In the genomic region with DNA sequence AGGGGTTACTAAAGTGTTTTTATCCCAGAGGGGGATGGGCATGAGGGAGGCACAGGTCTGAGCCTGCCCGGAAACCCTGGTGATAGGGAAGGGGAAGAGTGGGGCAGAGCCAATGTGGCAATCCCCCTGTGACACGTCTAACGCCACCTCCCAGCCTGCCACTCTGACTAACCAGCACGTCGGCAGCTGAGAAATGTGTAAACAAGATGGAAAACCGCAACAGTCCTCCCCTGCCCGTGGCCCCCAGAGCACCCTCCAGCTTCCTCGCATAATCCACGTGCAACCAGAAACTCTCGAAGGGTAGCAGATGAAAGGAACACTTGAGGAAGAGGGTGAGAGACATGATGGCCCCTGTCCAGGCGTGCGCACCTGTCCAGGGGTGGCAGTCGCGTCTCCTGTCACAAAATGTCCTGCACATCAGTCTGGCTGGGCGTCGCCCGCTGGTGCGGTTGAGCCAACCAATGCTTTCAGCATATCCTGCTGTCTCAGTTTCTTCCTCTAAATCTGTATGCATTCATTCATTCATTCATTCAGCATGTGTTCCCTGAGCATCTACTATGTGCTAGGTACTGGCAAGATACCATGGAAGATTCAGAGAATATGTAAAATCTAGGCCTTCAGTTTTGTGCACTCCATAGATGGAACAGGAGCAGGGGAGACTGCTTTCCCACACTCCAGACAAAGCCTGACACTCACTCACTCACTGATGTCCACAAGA, we compare ENCODE assay signal across 24 cellular contexts. TPM values are rescaled to one million over a fixed set of nuclear protein-coding genes. Genes with fewer than 3 reads are reported as not detected.
DNase-seq lines count a peak whose midpoint lies in the region; ATAC-seq, FAIRE-seq and TF ChIP-seq lines count a peak whose summit lies in the region.
"Had no signal": no experiment of that assay in that cellular context is flagged by ENCODE, and none has a peak within 500 bp of the region (broad histone marks: within the 10 kb centered on the region; RNA-seq: fewer than 3 reads in every experiment).

No MANE protein-coding gene starts in this region.

- no peaks in the 10 kb centered on the region for H3K4me1 Mint-ChIP-seq in activated CD4-positive, alpha-beta T cell treated with anti-CD3 and anti-CD28 coated beads, Interleukin-2, amount 10 ng/mL, durations not matched to agents 24 days and 14 days

- no peak overlapping the region for H2AFZ ChIP-seq in HepG2 (ENCODE audit: low read length)
- H2AFZ ChIP-seq: PC-9 had no signal

- H3K79me2 ChIP-seq in HepG2 (ENCODE audit: insufficient read depth, low read length) = no peaks in the 10 kb centered on the region

- TF ChIP-seq CTCF in HepG2 (CRISPR knock-in tag; IDR thresholded peaks at IDR 0.05) = no peak
- TF ChIP-seq CTCF in right lobe of liver (IDR thresholded peaks at IDR 0.05) = no peak
- TF ChIP-seq CTCF in RWPE2 (IDR thresholded peaks at IDR 0.05; ENCODE audit: poor library complexity, severe bottlenecking) = no peak
- no peak for TF ChIP-seq CTCF in epithelial cell of esophagus (IDR thresholded peaks at IDR 0.05; ENCODE audit: insufficient read depth, low read depth, low read length, missing control alignments)
- TF ChIP-seq CTCF in testis (IDR thresholded peaks at IDR 0.05) = no peak
- TF ChIP-seq CTCF in BE2C (IDR thresholded peaks at IDR 0.05; ENCODE audit: low read depth, low read length) = no peak

- H3K27ac ChIP-seq in HepG2 (ENCODE audit: extremely low read length, insufficient read depth, low read length) (no peak overlapping the region), right lobe of liver (no peak overlapping the region), RWPE2 (ENCODE audit: poor library complexity, severe bottlenecking) (no peak overlapping the region), testis (no peak overlapping the region)
- H3K27ac ChIP-seq: C4-2B, PC-9, stomach, upper lobe of left lung had no signal

- no peak for ATAC-seq in HepG2
- no peak for ATAC-seq in right lobe of liver
- ATAC-seq in RWPE2 (ENCODE audit: low read depth) = peak; percentile 24
- ATAC-seq in HG03097 (IDR thresholded peaks at IDR 0.05; ENCODE audit: low FRiP score, unreplicated experiment) = no peak

- H3K36me3 ChIP-seq in HepG2 (replicated peaks in 1 of 2; ENCODE audit: control insufficient read depth in 1 of 2, insufficient read depth in 2 of 2, low read length in 2 of 2) = no peaks in the 10 kb centered on the region
- no peaks in the 10 kb centered on the region for H3K36me3 ChIP-seq in right lobe of liver
- H3K36me3 ChIP-seq in RWPE2 (ENCODE audit: low read depth) = no peaks in the 10 kb centered on the region
- H3K36me3 ChIP-seq in testis (ENCODE audit: low read depth, missing control alignments) = no peaks in the 10 kb centered on the region
- no peaks in the 10 kb centered on the region for H3K36me3 ChIP-seq in BE2C
- H3K36me3 ChIP-seq: stomach, upper lobe of left lung had no signal

- no peaks in the 10 kb centered on the region for H4K20me1 ChIP-seq in HepG2 (ENCODE audit: insufficient read depth, low read length)

- TF ChIP-seq POLR2A in HepG2 (IDR thresholded peaks at IDR 0.05; ENCODE audit: insufficient read depth in 1 of 2, low read depth in 2 of 2, low read length in 2 of 2) = no peak
- TF ChIP-seq POLR2A in right lobe of liver (IDR thresholded peaks at IDR 0.05) = no peak
- TF ChIP-seq POLR2A in testis (IDR thresholded peaks at IDR 0.05) = no peak

- TF ChIP-seq EP300 in HepG2 (IDR thresholded peaks at IDR 0.05; ENCODE audit: low read depth in 2 of 2, low read length in 2 of 2) (no peak; a peak in 1 of 4 replicates), HepG2 (CRISPR knock-in tag; IDR thresholded peaks at IDR 0.05; ENCODE audit: borderline replicate concordance) (no peak)

- in situ Hi-C loops in HepG2 (cut with HindIII; ENCODE audit: extremely low pct_ligation_motif_present, low pct_unique_long_range_greater_than_20kb) = no loop called here

- H3K9me3 Mint-ChIP-seq in activated CD4-positive, alpha-beta T cell treated with anti-CD3 and anti-CD28 coated beads, Interleukin-2, amount 10 ng/mL, durations not matched to agents 24 days and 14 days = peaks cover 3% of the 10 kb centered on the region

- BruUV-seq in HepG2 (replicated peaks; lab: Mats Ljungman, UMichigan) = no TSS peak

- whole genome bisulfite sequencing in HepG2 (ENCODE audit: low lambda C conversion rate) = 48% methylated on average over 18 of the region's 18 CpGs
- WGBS in right lobe of liver (ENCODE audit: insufficient coverage, low coverage, low lambda C conversion rate, missing lambda C conversion rate) = 38% methylated on average over 6 of the region's 18 CpGs
- 86 to 89% methylated on average over 16 to 18 of the region's 18 CpGs for WGBS in testis, 2 donors

- FAIRE-seq in HepG2 (lab: Jason Lieb, UNC) = no peak

- H3K27ac Mint-ChIP-seq in activated CD4-positive, alpha-beta T cell treated with anti-CD3 and anti-CD28 coated beads, Interleukin-2, amount 10 ng/mL, durations not matched to agents 24 days and 14 days = no peak overlapping the region

- H3K9ac ChIP-seq in HepG2 (ENCODE audit: insufficient read depth, low read depth, low read length) = no peak overlapping the region
- H3K9ac ChIP-seq: SK-N-SH had no signal

- intact Hi-C loops in HepG2 (cut with micrococcal nuclease; ENCODE audit: unreplicated experiment) (no loop called here), right lobe of liver (cut with DNase I) (no loop called here), testis (cut with DNase I; ENCODE audit: low total_unique reads) (no loop called here)
- intact Hi-C loops in activated CD4-positive, alpha-beta T cell treated with anti-CD3 and anti-CD28 coated beads, Interleukin-2, amount 10 ng/mL, durations not matched to agents 24 days and 14 days (cut with micrococcal nuclease) = no loop called here

- H3K4me1 ChIP-seq in HepG2 (ENCODE audit: insufficient read depth, low read length) (peaks cover 65% of the 10 kb centered on the region), right lobe of liver (no peaks in the 10 kb centered on the region), RWPE2 (ENCODE audit: insufficient read depth, poor library complexity, severe bottlenecking) (peaks cover 19% of the 10 kb centered on the region), testis (peaks cover 8% of the 10 kb centered on the region), BE2C (no peaks in the 10 kb centered on the region)

- H3K4me3 Mint-ChIP-seq in activated CD4-positive, alpha-beta T cell treated with anti-CD3 and anti-CD28 coated beads, Interleukin-2, amount 10 ng/mL, durations not matched to agents 24 days and 14 days = no peak overlapping the region

- H3K4me3 ChIP-seq in HepG2 (replicated peaks in 1 of 3; ENCODE audit: insufficient read depth in 1 of 3, low read depth in 2 of 3, low read length in 3 of 3) (no peak overlapping the region), right lobe of liver (no peak overlapping the region), RWPE2 (ENCODE audit: severe bottlenecking) (no peak overlapping the region), epithelial cell of esophagus (ENCODE audit: low read length) (no peak overlapping the region), testis (no peak overlapping the region), BE2C (ENCODE audit: low read depth, low read length) (no peak overlapping the region)
- H3K4me3 ChIP-seq: PC-9, stomach, upper lobe of left lung had no signal

- CTCF ChIA-PET in HepG2 (lab: Yijun Ruan, JAX; ENCODE audit: low intra/inter-chr PET ratio, low total read pairs) = no interaction called here

- no peaks in the 10 kb centered on the region for H3K36me3 Mint-ChIP-seq in activated CD4-positive, alpha-beta T cell treated with anti-CD3 and anti-CD28 coated beads, Interleukin-2, amount 10 ng/mL, durations not matched to agents 24 days and 14 days (ENCODE audit: low read depth)

- POLR2A ChIA-PET in HepG2 (lab: Yijun Ruan, JAX) = no interaction called here

- 0 out of 2 replicates have a peak overlapping the region, but pooled peaks have one; percentile 13 for H3K4me2 ChIP-seq in HepG2 (ENCODE audit: low read depth, low read length)
- H3K4me2 ChIP-seq: PC-9, SK-N-SH had no signal

- TF ChIP-seq RAD21 in HepG2 (CRISPR knock-in tag; IDR thresholded peaks at IDR 0.05) = no peak

- no peak for DNase-seq in HepG2 (ENCODE audit: low spot score)
- no peak for DNase-seq in right lobe of liver
- DNase-seq in RWPE2 (ENCODE audit: low spot score) = no peak
- DNase-seq in epithelial cell of esophagus (ENCODE audit: low read depth) = peak; percentile 74
- DNase-seq in testis = no peak
- no peak for DNase-seq in activated CD4-positive, alpha-beta T cell treated with anti-CD3 and anti-CD28 coated beads, Interleukin-2, amount 10 ng/mL, durations not matched to agents 24 days and 14 days
- no peak for DNase-seq in BE2C
- DNase-seq: activated CD4-positive, alpha-beta T cell treated with anti-CD3 and anti-CD28 coated beads for 48 hours; activated gamma-delta T cell; amygdala; central memory CD4-positive, alpha-beta T cell; erythroblast; foreskin melanocyte; kidney glomerular epithelial cell; NCI-H1092 treated with DMSO at 0.1 percent for 48 hours; NCI-H748 treated with DMSO at 0.1 percent for 48 hours; SK-N-SH; stomach had no signal

- H3K27me3 ChIP-seq in HepG2 (ENCODE audit: control insufficient read depth in 1 of 2, insufficient read depth in 2 of 2, low read length in 2 of 2) = peaks cover 0 to 44% of the 10 kb centered on the region in 2 experiments; a peak in 4 of 5 replicates
- no peaks in the 10 kb centered on the region for H3K27me3 ChIP-seq in right lobe of liver
- no peaks in the 10 kb centered on the region for H3K27me3 ChIP-seq in RWPE2 (ENCODE audit: insufficient read depth, poor library complexity, severe bottlenecking)
- no peaks in the 10 kb centered on the region for H3K27me3 ChIP-seq in testis
- peaks cover 28% of the 10 kb centered on the region for H3K27me3 ChIP-seq in BE2C
- H3K27me3 ChIP-seq: upper lobe of left lung had no signal

- no peaks in the 10 kb centered on the region; the same call in 1 of the 2 replicates for H3K9me3 ChIP-seq in HepG2 (ENCODE audit: low read length)
- H3K9me3 ChIP-seq in right lobe of liver = no peaks in the 10 kb centered on the region
- no peaks in the 10 kb centered on the region for H3K9me3 ChIP-seq in RWPE2 (ENCODE audit: severe bottlenecking)
- no peaks in the 10 kb centered on the region for H3K9me3 ChIP-seq in testis
- no peaks in the 10 kb centered on the region for H3K9me3 ChIP-seq in BE2C
- H3K9me3 ChIP-seq: SK-N-SH, upper lobe of left lung had no signal

- peaks cover 12% of the 10 kb centered on the region for H3K27me3 Mint-ChIP-seq in activated CD4-positive, alpha-beta T cell treated with anti-CD3 and anti-CD28 coated beads, Interleukin-2, amount 10 ng/mL, durations not matched to agents 24 days and 14 days

RNA-seq across cellular contexts. Expression of gene TMPRSS4, which starts 4.5 kb away (rescaled TPM):
- total RNA-seq in HepG2 (2016; rRNA removed; fragmentation: Illumina TruSeq; extraction: Trizol) (not detected in 2 replicates), right lobe of liver (under 1 TPM in 2 of 6 experiments, not detected in 4; 0.35 to 0.51 TPM), testis (1 to 10 TPM; 1.2 to 1.3 TPM)
- total RNA-seq in HepG2 (2016; cell fraction: cytosol; rRNA removed; fragmentation: Illumina TruSeq; extraction: Trizol; ENCODE audit: low read depth) = not detected in 2 replicates
- total RNA-seq in HepG2 (2016; cell fraction: insoluble cytoplasmic fraction; rRNA removed; fragmentation: Illumina TruSeq; extraction: Trizol) = not detected in 2 replicates
- total RNA-seq in HepG2 (2016; cell fraction: membrane; rRNA removed; fragmentation: Illumina TruSeq; extraction: Trizol) = not detected in 2 replicates
- not detected in 2 replicates for total RNA-seq in HepG2 (2016; cell fraction: nucleus; rRNA removed; fragmentation: Illumina TruSeq; extraction: Trizol)
- polyA plus RNA-seq in HepG2 (2011; rRNA removed) (0.18 and 0.32 TPM in 2 replicates), testis (ENCODE audit: insufficient read depth, low read depth, low replicate concordance) (4.3 TPM)
- polyA plus RNA-seq in HepG2 (2011; cell fraction: cytosol; rRNA removed) = 0.06 and 0.09 TPM in 2 replicates
- 0.17 and 0.29 TPM in 2 replicates for polyA plus RNA-seq in HepG2 (2011; cell fraction: nucleus; rRNA removed)
- polyA plus RNA-seq in HepG2 (2012) = 0.27 and 0.35 TPM in 2 replicates
- not detected in 2 replicates for polyA plus RNA-seq in HepG2 (2016; cell fraction: cytosol; fragmentation: Illumina TruSeq; extraction: Trizol; ENCODE audit: low read depth)
- not detected in 2 replicates for polyA plus RNA-seq in HepG2 (2016; cell fraction: insoluble cytoplasmic fraction; fragmentation: Illumina TruSeq; extraction: Trizol; ENCODE audit: low read depth)
- not detected in 2 replicates for polyA plus RNA-seq in HepG2 (2016; cell fraction: membrane; fragmentation: Illumina TruSeq; extraction: Trizol; ENCODE audit: low read depth)
- polyA plus RNA-seq in HepG2 (2016; cell fraction: nucleus; fragmentation: Illumina TruSeq; extraction: Trizol; ENCODE audit: insufficient read depth, low read depth) = not detected in 2 replicates
- polyA minus RNA-seq in HepG2 (2011; rRNA and poly(A)+ RNA removed; ENCODE audit: low replicate concordance) = not detected in 2 replicates
- polyA minus RNA-seq in HepG2 (2011; cell fraction: cytosol; rRNA and poly(A)+ RNA removed) = not detected in 2 replicates
- 0.25 TPM in 1 of 2 replicates, not detected in the other for polyA minus RNA-seq in HepG2 (2011; cell fraction: nucleus; rRNA and poly(A)+ RNA removed)
- not detected in 2 replicates for total RNA-seq in activated CD4-positive, alpha-beta T cell treated with anti-CD3 and anti-CD28 coated beads, Interleukin-2, amount 10 ng/mL, durations not matched to agents 24 days and 14 days
- not detected for polyA plus RNA-seq in BE2C (2012; ENCODE audit: insufficient read depth, insufficient read length, low read depth)
- total RNA-seq: posterior vena cava, skeletal muscle tissue had no signal
- polyA plus RNA-seq: SK-N-SH had no signal

RNA-seq across cellular contexts. Expression of gene SMIM35, which starts 5.4 kb away (rescaled TPM):
- total RNA-seq in HepG2 (2016; rRNA removed; fragmentation: Illumina TruSeq; extraction: Trizol) (not detected in 2 replicates), right lobe of liver (not detected), testis (under 1 TPM in 1 of 2 donors, not detected in 1; 0.19 TPM)
- not detected in 2 replicates for total RNA-seq in HepG2 (2016; cell fraction: cytosol; rRNA removed; fragmentation: Illumina TruSeq; extraction: Trizol; ENCODE audit: low read depth)
- total RNA-seq in HepG2 (2016; cell fraction: insoluble cytoplasmic fraction; rRNA removed; fragmentation: Illumina TruSeq; extraction: Trizol) = not detected in 2 replicates
- total RNA-seq in HepG2 (2016; cell fraction: membrane; rRNA removed; fragmentation: Illumina TruSeq; extraction: Trizol) = not detected in 2 replicates
- total RNA-seq in HepG2 (2016; cell fraction: nucleus; rRNA removed; fragmentation: Illumina TruSeq; extraction: Trizol) = not detected in 2 replicates
- polyA plus RNA-seq in HepG2 (2011; rRNA removed) (0.04 TPM in 1 of 2 replicates, not detected in the other), testis (ENCODE audit: insufficient read depth, low read depth, low replicate concordance) (0.17 TPM)
- 0.01 TPM in 1 of 2 replicates, not detected in the other for polyA plus RNA-seq in HepG2 (2011; cell fraction: cytosol; rRNA removed)
- polyA plus RNA-seq in HepG2 (2011; cell fraction: nucleus; rRNA removed) = 0.05 TPM in 2 replicates
- polyA plus RNA-seq in HepG2 (2012) = not detected in 2 replicates
- not detected in 2 replicates for polyA plus RNA-seq in HepG2 (2016; cell fraction: cytosol; fragmentation: Illumina TruSeq; extraction: Trizol; ENCODE audit: low read depth)
- not detected in 2 replicates for polyA plus RNA-seq in HepG2 (2016; cell fraction: insoluble cytoplasmic fraction; fragmentation: Illumina TruSeq; extraction: Trizol; ENCODE audit: low read depth)
- not detected in 2 replicates for polyA plus RNA-seq in HepG2 (2016; cell fraction: membrane; fragmentation: Illumina TruSeq; extraction: Trizol; ENCODE audit: low read depth)
- not detected in 2 replicates for polyA plus RNA-seq in HepG2 (2016; cell fraction: nucleus; fragmentation: Illumina TruSeq; extraction: Trizol; ENCODE audit: insufficient read depth, low read depth)
- 0.04 TPM in 1 of 2 replicates, not detected in the other for polyA minus RNA-seq in HepG2 (2011; rRNA and poly(A)+ RNA removed; ENCODE audit: low replicate concordance)
- polyA minus RNA-seq in HepG2 (2011; cell fraction: cytosol; rRNA and poly(A)+ RNA removed) = not detected in 2 replicates
- polyA minus RNA-seq in HepG2 (2011; cell fraction: nucleus; rRNA and poly(A)+ RNA removed) = not detected in 2 replicates
- 0.14 and 0.28 TPM in 2 replicates for total RNA-seq in activated CD4-positive, alpha-beta T cell treated with anti-CD3 and anti-CD28 coated beads, Interleukin-2, amount 10 ng/mL, durations not matched to agents 24 days and 14 days
- polyA plus RNA-seq in BE2C (2012; ENCODE audit: insufficient read depth, insufficient read length, low read depth) = not detected
- total RNA-seq: PC-9, posterior vena cava, skeletal muscle tissue, stomach, upper lobe of left lung had no signal
- polyA plus RNA-seq: SK-N-SH had no signal
